31 cellular contexts compared by ENCODE assay signal in the genomic region with DNA sequence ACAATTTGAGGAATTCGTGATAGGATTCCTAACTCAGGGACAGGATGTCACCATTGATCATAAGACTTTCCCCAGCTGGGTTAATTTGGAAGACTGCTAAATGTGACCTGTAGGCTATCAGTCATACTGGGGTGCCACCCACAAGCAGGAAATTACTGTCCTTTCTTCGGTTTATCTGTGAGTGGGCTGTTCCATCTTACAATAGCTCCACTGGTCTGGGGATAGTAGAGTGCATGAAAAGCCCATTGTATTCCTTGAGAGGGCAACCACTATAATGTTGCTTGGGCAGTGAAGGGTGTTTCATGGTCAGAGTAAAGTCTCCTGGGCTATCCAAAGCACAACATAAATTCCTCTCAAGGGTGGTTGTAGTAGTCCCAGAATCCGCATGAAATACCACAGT.
"Had no signal": no experiment of that assay in that cellular context is flagged by ENCODE, and none has a peak within 500 bp of the region (broad histone marks: within the 10 kb centered on the region; RNA-seq: fewer than 3 reads in every experiment).

No MANE protein-coding gene starts in this region.

- ATAC-seq: activated CD8-positive, alpha-beta memory T cell treated with anti-CD3 and anti-CD28 coated beads, Interleukin-2, amount 10 ng/mL, durations not matched to agents 7 days and 5 days; activated naive CD8-positive, alpha-beta T cell treated with anti-CD3 and anti-CD28 coated beads, Interleukin-2, amount 50 U/mL, for 24 hours; Panc1 had no signal

- H3K27ac Mint-ChIP-seq: activated B cell treated with CpG ODN at 0.5 μM for 24 hours; activated CD4-positive, alpha-beta memory T cell treated with anti-CD3 and anti-CD28 coated beads, Interleukin-2, amount 10 ng/mL, durations not matched to agents 7 days and 5 days; activated CD8-positive, alpha-beta memory T cell treated with anti-CD3 and anti-CD28 coated beads, Interleukin-2, amount 10 ng/mL, durations not matched to agents 7 days and 5 days; activated naive CD4-positive, alpha-beta T cell treated with anti-CD3 and anti-CD28 coated beads, Interleukin-2, amount 10 ng/mL, durations not matched to agents 7 days and 5 days; activated naive CD8-positive, alpha-beta T cell; activated naive CD8-positive, alpha-beta T cell treated with anti-CD3 and anti-CD28 coated beads, Interleukin-2, amount 50 U/mL, for 24 hours; brain; T-helper 1 cell treated with Interleukin-12 subunit alpha and Interleukin-12 subunit beta and Interleukin-4 antibody, amounts not matched to agents 30 μg/mL and 1 μg/mL, for 36 hours; T-helper 2 cell treated with Interferon-gamma antibody and Interleukin-4, amounts not matched to agents 5 μg/mL and 100 μg/mL, for 36 hours had no signal

- H3K4me3 Mint-ChIP-seq: activated B cell treated with CpG ODN at 0.5 μM for 24 hours; activated CD4-positive, alpha-beta memory T cell treated with anti-CD3 and anti-CD28 coated beads, Interleukin-2, amount 10 ng/mL, durations not matched to agents 7 days and 5 days; activated CD8-positive, alpha-beta memory T cell treated with anti-CD3 and anti-CD28 coated beads, Interleukin-2, amount 10 ng/mL, durations not matched to agents 7 days and 5 days; activated naive CD4-positive, alpha-beta T cell treated with anti-CD3 and anti-CD28 coated beads, Interleukin-2, amount 10 ng/mL, durations not matched to agents 7 days and 5 days; activated naive CD8-positive, alpha-beta T cell; activated naive CD8-positive, alpha-beta T cell treated with anti-CD3 and anti-CD28 coated beads, Interleukin-2, amount 50 U/mL, for 24 hours; brain; T-helper 1 cell treated with Interleukin-12 subunit alpha and Interleukin-12 subunit beta and Interleukin-4 antibody, amounts not matched to agents 30 μg/mL and 1 μg/mL, for 36 hours; T-helper 2 cell treated with Interferon-gamma antibody and Interleukin-4, amounts not matched to agents 5 μg/mL and 100 μg/mL, for 36 hours had no signal

- H3K4me1 Mint-ChIP-seq: activated B cell treated with CpG ODN at 0.5 μM for 24 hours; activated CD4-positive, alpha-beta memory T cell treated with anti-CD3 and anti-CD28 coated beads, Interleukin-2, amount 10 ng/mL, durations not matched to agents 7 days and 5 days; activated CD8-positive, alpha-beta memory T cell treated with anti-CD3 and anti-CD28 coated beads, Interleukin-2, amount 10 ng/mL, durations not matched to agents 7 days and 5 days; activated naive CD4-positive, alpha-beta T cell treated with anti-CD3 and anti-CD28 coated beads, Interleukin-2, amount 10 ng/mL, durations not matched to agents 7 days and 5 days; activated naive CD8-positive, alpha-beta T cell treated with anti-CD3 and anti-CD28 coated beads, Interleukin-2, amount 50 U/mL, for 24 hours had no signal

- H3K36me3 Mint-ChIP-seq: activated CD8-positive, alpha-beta memory T cell treated with anti-CD3 and anti-CD28 coated beads, Interleukin-2, amount 10 ng/mL, durations not matched to agents 7 days and 5 days; activated naive CD4-positive, alpha-beta T cell treated with anti-CD3 and anti-CD28 coated beads, Interleukin-2, amount 10 ng/mL, durations not matched to agents 7 days and 5 days; activated naive CD8-positive, alpha-beta T cell; brain had no signal

- H3K27me3 Mint-ChIP-seq: activated B cell treated with CpG ODN at 0.5 μM for 24 hours; activated CD4-positive, alpha-beta memory T cell treated with anti-CD3 and anti-CD28 coated beads, Interleukin-2, amount 10 ng/mL, durations not matched to agents 7 days and 5 days; activated CD8-positive, alpha-beta memory T cell treated with anti-CD3 and anti-CD28 coated beads, Interleukin-2, amount 10 ng/mL, durations not matched to agents 7 days and 5 days; activated naive CD4-positive, alpha-beta T cell treated with anti-CD3 and anti-CD28 coated beads, Interleukin-2, amount 10 ng/mL, durations not matched to agents 7 days and 5 days; activated naive CD8-positive, alpha-beta T cell; activated naive CD8-positive, alpha-beta T cell treated with anti-CD3 and anti-CD28 coated beads, Interleukin-2, amount 50 U/mL, for 24 hours; brain had no signal

- H3K9me3 Mint-ChIP-seq: activated B cell treated with CpG ODN at 0.5 μM for 24 hours; activated CD4-positive, alpha-beta memory T cell treated with anti-CD3 and anti-CD28 coated beads, Interleukin-2, amount 10 ng/mL, durations not matched to agents 7 days and 5 days; activated naive CD4-positive, alpha-beta T cell treated with anti-CD3 and anti-CD28 coated beads, Interleukin-2, amount 10 ng/mL, durations not matched to agents 7 days and 5 days; activated naive CD8-positive, alpha-beta T cell treated with anti-CD3 and anti-CD28 coated beads, Interleukin-2, amount 50 U/mL, for 24 hours; brain; T-helper 1 cell treated with Interleukin-12 subunit alpha and Interleukin-12 subunit beta and Interleukin-4 antibody, amounts not matched to agents 30 μg/mL and 1 μg/mL, for 36 hours; T-helper 2 cell treated with Interferon-gamma antibody and Interleukin-4, amounts not matched to agents 5 μg/mL and 100 μg/mL, for 36 hours had no signal

- H3K27ac ChIP-seq: SJCRH30 had no signal

- DNase-seq: activated B cell treated with CpG ODN at 0.5 μM for 24 hours; activated CD4-positive, alpha-beta memory T cell treated with anti-CD3 and anti-CD28 coated beads, Interleukin-2, amount 10 ng/mL, durations not matched to agents 7 days and 5 days; activated CD4-positive, alpha-beta T cell treated with anti-CD3 and anti-CD28 coated beads for 48 hours; activated CD4-positive, CD25-positive, alpha-beta regulatory T cell treated with anti-CD3 and anti-CD28 coated beads, Interleukin-2, amount 50 U/mL, for 72 hours; activated CD8-positive, alpha-beta memory T cell treated with anti-CD3 and anti-CD28 coated beads for 24 hours; activated CD8-positive, alpha-beta memory T cell treated with anti-CD3 and anti-CD28 coated beads, Interleukin-2, amount 10 ng/mL, durations not matched to agents 7 days and 5 days; activated CD8-positive, alpha-beta memory T cell treated with anti-CD3 and anti-CD28 coated beads, Interleukin-2, amount 50 U/mL, for 48 hours; activated effector memory CD4-positive, alpha-beta T cell treated with Interleukin-2 at 50 U/mL for 16 hours; activated naive CD4-positive, alpha-beta T cell treated with anti-CD3 and anti-CD28 coated beads, Interleukin-2, amount 10 ng/mL, durations not matched to agents 7 days and 5 days; activated naive CD8-positive, alpha-beta T cell treated with anti-CD3 and anti-CD28 coated beads, Interleukin-2, amount 50 U/mL, for 24 hours; activated T-cell treated with anti-CD3 and anti-CD28 coated beads, Interleukin-2, amount 50 U/mL, for 48 hours; anterior cingulate cortex; central memory CD4-positive, alpha-beta T cell; Kasumi-1; MG63; NCI-H1048; NCI-H1105 treated with DMSO at 0.1 percent for 48 hours; NCI-H1436; NCI-H1694; NCI-H1930; NCI-H2081 treated with DMSO at 0.1 percent for 48 hours; NCI-H226; NCI-H524 treated with DMSO at 0.1 percent for 48 hours; SHP77; SJCRH30; SK-N-SH had no signal

- H3K4me3 ChIP-seq: MG63, SJCRH30 had no signal
